In the genomic region with DNA sequence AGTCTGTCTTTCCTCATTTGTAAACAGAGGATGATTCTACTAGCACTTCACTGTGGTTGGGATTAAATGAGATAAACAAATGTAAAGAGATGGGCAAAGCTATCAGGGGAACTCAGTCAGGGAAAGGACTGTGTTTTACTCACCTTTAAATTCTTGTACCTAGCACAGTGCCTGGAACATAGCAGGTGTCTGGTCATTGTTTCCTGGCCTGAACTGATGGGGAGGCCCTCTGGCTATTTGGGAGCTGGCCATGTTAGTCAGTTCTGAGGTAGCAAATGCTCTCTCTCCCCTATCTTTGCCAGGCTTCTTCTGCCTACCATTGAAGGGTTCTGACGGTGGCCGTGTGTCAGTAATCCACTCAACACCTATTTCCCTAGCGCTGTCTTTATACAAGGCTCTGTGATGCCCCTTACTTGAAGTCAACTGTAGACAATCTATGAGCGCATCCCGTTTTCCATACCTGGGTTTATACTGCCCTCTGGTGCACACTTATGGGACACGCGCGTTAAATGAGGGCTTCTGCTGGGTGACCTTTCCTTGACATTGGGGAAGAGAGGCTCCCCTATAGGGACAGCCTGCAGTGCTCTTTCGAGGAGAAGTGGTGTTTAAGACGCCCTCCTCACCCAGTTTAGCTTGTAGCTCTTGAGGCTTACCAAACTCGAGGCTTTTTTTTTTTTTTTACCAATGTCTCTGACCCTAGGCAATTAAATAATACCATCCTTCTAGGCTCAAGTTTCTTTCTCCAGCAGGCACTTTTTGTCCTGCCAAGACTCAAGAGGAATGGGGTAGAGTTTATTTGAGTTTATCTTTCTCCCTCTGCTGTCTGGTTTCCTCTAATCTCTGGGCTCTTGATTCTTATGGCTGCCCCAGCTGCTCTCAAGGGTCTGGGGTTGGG, we compare ENCODE assay signal across 9 cellular contexts. TPM values are rescaled to one million over a fixed set of nuclear protein-coding genes. Genes with fewer than 3 reads are reported as not detected.
A peak's percentile ranks its signal among the peaks of the same experiment; 100 is the strongest.
DNase-seq lines count a peak whose midpoint lies in the region; ATAC-seq and TF ChIP-seq lines count a peak whose summit lies in the region.
"Had no signal": no experiment of that assay in that cellular context is flagged by ENCODE, and none has a peak within 500 bp of the region (broad histone marks: within the 10 kb centered on the region; RNA-seq: fewer than 3 reads in every experiment).

No MANE protein-coding gene starts in this region.

- 1 to 6% methylated on average over 11 of the region's 11 CpGs for WGBS in esophagus squamous epithelium, 2 donors

- H3K27ac ChIP-seq in 22Rv1 (no peak overlapping the region), KMS-11 (no peak overlapping the region), OCI-LY7 (ENCODE audit: low read depth, low read length, poor library complexity, severe bottlenecking) (no peak overlapping the region), esophagus squamous epithelium (no peak overlapping the region)

- H3K36me3 Mint-ChIP-seq in nephron progenitor cell (ENCODE audit: low read depth): no peaks in the 10 kb centered on the region

- POLR2A ChIA-PET in OCI-LY7 (lab: Charles Lee): no interaction called here

- H3K27ac Mint-ChIP-seq in nephron progenitor cell: no peak overlapping the region

- H3K4me3 ChIP-seq in KMS-11 (IDR thresholded peaks at IDR 0.05; ENCODE audit: insufficient read depth, low read depth, low read length): no peak overlapping the region
- no peak overlapping the region for H3K4me3 ChIP-seq in OCI-LY7 (ENCODE audit: low read depth, low read length, poor library complexity, severe bottlenecking)
- no peak overlapping the region for H3K4me3 ChIP-seq in esophagus squamous epithelium

- H3K4me2 ChIP-seq in KMS-11: no peak overlapping the region
- no peak overlapping the region for H3K4me2 ChIP-seq in OCI-LY7 (ENCODE audit: low read length)

- H3K9me3 ChIP-seq in OCI-LY7 (ENCODE audit: low read length) (no peaks in the 10 kb centered on the region), esophagus squamous epithelium (no peaks in the 10 kb centered on the region)

- H3K4me1 Mint-ChIP-seq in nephron progenitor cell: peaks cover 53% of the 10 kb centered on the region

- intact Hi-C loops in OCI-LY7 (cut with micrococcal nuclease; ENCODE audit: unreplicated experiment): loop anchor here (1.0 to 5.0 kb wide), 3 partner anchors 70 to 241 kb away; no protein-coding TSS in a partner anchor
- intact Hi-C loops in esophagus squamous epithelium (cut with DNase I): loop anchor here (5.0 kb wide), 1 partner anchor 71 kb away; the partner anchor contains the start of gene NFKBIE

- H3K4me3 Mint-ChIP-seq in nephron progenitor cell: no peak overlapping the region

- H3K9ac ChIP-seq in KMS-11: no peak overlapping the region

- H3K79me2 ChIP-seq in KMS-11 (ENCODE audit: insufficient read depth, low read depth) (no peaks in the 10 kb centered on the region), OCI-LY7 (ENCODE audit: insufficient read depth, low read depth, low read length) (no peaks in the 10 kb centered on the region)

- TF ChIP-seq POLR2A in esophagus squamous epithelium (IDR thresholded peaks at IDR 0.05): no peak

- H3K36me3 ChIP-seq in KMS-11 (ENCODE audit: insufficient read depth) (no peaks in the 10 kb centered on the region), OCI-LY7 (ENCODE audit: insufficient read depth, low read length) (no peaks in the 10 kb centered on the region), esophagus squamous epithelium (no peaks in the 10 kb centered on the region)

- ATAC-seq in GM18511 (IDR thresholded peaks at IDR 0.05; ENCODE audit: unreplicated experiment): peak; percentile 75

- H2AFZ ChIP-seq in KMS-11 (ENCODE audit: low read depth): 0 out of 2 replicates have a peak overlapping the region, but pooled peaks have one; percentile 0
- no peak overlapping the region for H2AFZ ChIP-seq in OCI-LY7 (ENCODE audit: low read length)

- H4K20me1 ChIP-seq in KMS-11 (ENCODE audit: insufficient read depth) (no peaks in the 10 kb centered on the region), OCI-LY7 (ENCODE audit: insufficient read depth, low read length) (no peaks in the 10 kb centered on the region)

- TF ChIP-seq CTCF in 22Rv1 (IDR thresholded peaks at IDR 0.05) (peak; percentile 82), KMS-11 (conservative IDR thresholded peaks at IDR 0.05; ENCODE audit: low read depth, low read length) (peak; percentile 87), OCI-LY7 (conservative IDR thresholded peaks at IDR 0.05; ENCODE audit: low read length) (peak; percentile 86), esophagus squamous epithelium (IDR thresholded peaks at IDR 0.05) (peak; percentile 54 to 83 (median 66)), nephron progenitor cell (IDR thresholded peaks at IDR 0.05) (peak; percentile 76)

- CTCF ChIA-PET in OCI-LY7 (lab: Charles Lee; ENCODE audit: unreplicated experiment): interaction anchor here (1.2 kb wide), 1 partner anchor 46 kb away, joined by 3 read pairs; no protein-coding TSS in a partner anchor

- BruUV-seq in OCI-LY7 (replicated peaks; lab: Mats Ljungman, UMichigan): no TSS peak

- no peaks in the 10 kb centered on the region for H3K9me3 Mint-ChIP-seq in nephron progenitor cell

- H3K27me3 Mint-ChIP-seq in nephron progenitor cell (ENCODE audit: low read depth, poor library complexity): peaks cover 14% of the 10 kb centered on the region

- H3K27me3 ChIP-seq in KMS-11 (ENCODE audit: insufficient read depth, low read depth): no peaks in the 10 kb centered on the region
- H3K27me3 ChIP-seq in esophagus squamous epithelium: peaks cover 0 to 40% (median 5%) of the 10 kb centered on the region in 4 donors

- peaks cover 12% of the 10 kb centered on the region for H3K4me1 ChIP-seq in KMS-11 (ENCODE audit: low read depth, poor library complexity, severe bottlenecking)
- H3K4me1 ChIP-seq in OCI-LY7 (ENCODE audit: insufficient read depth, low read length, poor library complexity, severe bottlenecking): no peaks in the 10 kb centered on the region
- peaks cover 0 to 19% (median 0%) of the 10 kb centered on the region in 3 donors for H3K4me1 ChIP-seq in esophagus squamous epithelium

- no peaks in the 10 kb centered on the region for H3K9me2 ChIP-seq in OCI-LY7 (ENCODE audit: insufficient read depth, low read length)

- DNase-seq in OCI-LY7 (ENCODE audit: low spot score): peak; percentile 80
- peak; percentile 58 for DNase-seq in activated T-cell treated with anti-CD3 and anti-CD28 coated beads for 4 hours
- no peak for DNase-seq in esophagus squamous epithelium (lab: John Stamatoyannopoulos, UW)
- DNase-seq in nephron progenitor cell: peak; percentile 70
- peak; percentile 48 for DNase-seq in stimulated activated naive CD4-positive, alpha-beta T cell treated with Interleukin-2 at 50 U/mL for 16 hours (lab: John Stamatoyannopoulos, UW)

RNA-seq across cellular contexts. Expression of gene SPATS1, which starts 4.0 kb away (rescaled TPM):
- total RNA-seq in OCI-LY7 (2014; rRNA removed; shearing (Covaris generic)): not detected in 2 replicates
- total RNA-seq in OCI-LY7 (2022): not detected in 2 replicates
- total RNA-seq in esophagus squamous epithelium: not detected
- total RNA-seq: subcutaneous adipose tissue had no signal

RNA-seq across cellular contexts. Expression of gene AARS2, which starts 25.3 kb away (rescaled TPM):
- total RNA-seq in OCI-LY7 (2014; rRNA removed; shearing (Covaris generic)): 22.0 and 22.7 TPM in 2 replicates
- total RNA-seq in OCI-LY7 (2022): 20.7 and 22.4 TPM in 2 replicates
- 10 to 100 TPM in 3 of 4 donors, 1 to 10 TPM in 1; 9.0 to 21.9 (median 12.2) TPM for total RNA-seq in esophagus squamous epithelium

RNA-seq across cellular contexts. Expression of gene CDC5L, which starts 49.0 kb away (rescaled TPM):
- total RNA-seq in OCI-LY7 (2014; rRNA removed; shearing (Covaris generic)): 21.5 and 22.5 TPM in 2 replicates
- 23.4 and 24.0 TPM in 2 replicates for total RNA-seq in OCI-LY7 (2022)
- total RNA-seq in esophagus squamous epithelium: 10 to 100 TPM in 3 of 4 donors, 1 to 10 TPM in 1; 10.0 to 19.3 (median 14.7) TPM
